In the genomic region with DNA sequence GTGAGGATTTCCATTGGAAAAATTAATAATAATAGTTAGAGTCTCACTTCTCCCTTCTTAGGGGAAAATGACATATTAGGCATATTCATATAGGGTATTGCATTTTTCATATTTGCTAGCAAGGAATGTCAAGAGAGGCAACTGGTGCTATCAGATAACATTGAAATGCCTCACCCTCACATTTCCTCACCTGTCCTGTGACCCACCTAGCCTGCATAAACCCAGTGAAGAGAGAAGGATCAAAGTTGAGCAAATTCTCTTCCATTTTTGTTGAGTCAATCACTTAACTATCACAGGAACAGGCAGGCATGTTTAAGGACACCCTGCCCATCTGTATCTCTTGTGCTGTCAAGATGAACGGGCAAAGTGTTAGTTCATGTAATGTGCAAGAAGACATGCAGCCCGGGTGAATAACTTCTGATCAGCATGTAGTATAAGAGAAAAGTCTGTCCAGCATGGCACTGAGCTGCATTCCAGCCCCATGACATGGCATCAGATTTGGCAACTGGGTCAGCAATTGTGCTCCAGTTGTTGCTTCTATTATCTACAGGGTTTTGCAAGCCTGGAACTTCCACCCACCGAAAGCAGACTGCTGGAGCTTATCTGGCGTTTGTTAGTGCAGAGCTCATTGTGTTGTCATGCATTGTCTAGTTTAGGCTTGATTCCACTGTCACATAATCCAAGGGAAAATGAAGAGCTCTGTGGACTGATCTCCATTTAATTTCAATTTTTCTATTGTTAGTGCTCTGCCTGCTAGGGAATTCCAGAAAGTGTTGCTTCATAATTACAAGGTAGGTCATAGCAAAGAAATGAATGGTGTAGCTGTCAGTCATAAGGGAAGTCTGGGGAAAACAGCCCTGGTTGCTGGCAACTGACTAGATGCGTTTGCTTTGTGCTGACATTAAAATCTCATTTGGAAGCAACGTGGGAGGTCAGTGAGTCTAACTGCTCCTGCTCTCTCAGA, we compare ENCODE assay signal across 8 cellular contexts.
DNase-seq lines count a peak whose midpoint lies in the region; ATAC-seq and TF ChIP-seq lines count a peak whose summit lies in the region.
"Had no signal": no experiment of that assay in that cellular context is flagged by ENCODE, and none has a peak within 500 bp of the region (broad histone marks: within the 10 kb centered on the region; RNA-seq: fewer than 3 reads in every experiment).

No MANE protein-coding gene starts in this region.

- TF ChIP-seq POLR2A in body of pancreas (IDR thresholded peaks at IDR 0.05) (no peak), suprapubic skin (IDR thresholded peaks at IDR 0.05) (no peak)

- intact Hi-C loops in body of pancreas (cut with DNase I) = no loop called here

- H3K36me3 ChIP-seq in body of pancreas (replicated peaks in 1 of 2; ENCODE audit: insufficient read depth in 1 of 2, low read depth in 2 of 2) (no peaks in the 10 kb centered on the region), suprapubic skin (no peaks in the 10 kb centered on the region)

- H3K27me3 ChIP-seq in body of pancreas (no peaks in the 10 kb centered on the region), suprapubic skin (no peaks in the 10 kb centered on the region)

- no peak overlapping the region for H3K4me3 ChIP-seq in body of pancreas
- H3K4me3 ChIP-seq in suprapubic skin = no peak overlapping the region

- H3K27ac ChIP-seq in body of pancreas (peak overlapping the region in 2 of 4 donors; percentile 35 to 56), suprapubic skin (peak overlapping the region; percentile 47)

- no peak for TF ChIP-seq EP300 in suprapubic skin (IDR thresholded peaks at IDR 0.05)

- DNase-seq in HS-27A (ENCODE audit: low read depth) (peak; percentile 81), body of pancreas (peak in 3 of 4 donors; percentile 20 to 51 (median 33)), hepatic stellate cell (ENCODE audit: low spot score) (peak; percentile 44), suprapubic skin (ENCODE audit: low spot score in 2 of 2) (no peak), GM20000 (ENCODE audit: low spot score) (no peak), NCI-H2107 (lab: John Stamatoyannopoulos, UW) (no peak)
- DNase-seq in activated CD4-positive, CD25-positive, alpha-beta regulatory T cell treated with anti-CD3 and anti-CD28 coated beads, Interleukin-2, amount 50 U/mL, for 72 hours = no peak
- DNase-seq: NCI-H1092 had no signal

- 34 to 38% methylated on average over 6 of the region's 6 CpGs for WGBS in body of pancreas, 2 donors
- 29% methylated on average over 6 of the region's 6 CpGs for WGBS in suprapubic skin

- TF ChIP-seq CTCF in body of pancreas (IDR thresholded peaks at IDR 0.05) = no peak
- no peak for TF ChIP-seq CTCF in suprapubic skin (IDR thresholded peaks at IDR 0.05)
- no peak for TF ChIP-seq CTCF in GM20000 (IDR thresholded peaks at IDR 0.05; ENCODE audit: extremely low read depth, missing control alignments)

- no peaks in the 10 kb centered on the region for H3K4me1 ChIP-seq in body of pancreas
- peaks cover 30% of the 10 kb centered on the region for H3K4me1 ChIP-seq in suprapubic skin

- H3K9me3 ChIP-seq in body of pancreas = no peaks in the 10 kb centered on the region
- no peaks in the 10 kb centered on the region for H3K9me3 ChIP-seq in suprapubic skin

- ATAC-seq in body of pancreas = peak; percentile 79

Comparison
In these comparisons a context has a peak if more than half of its experiments do, and no peak if none do; other contexts are left out.
1. DNase-seq: peak in HS-27A (single experiment), body of pancreas (3 of 4) and hepatic stellate cell (single experiment); none in suprapubic skin (0 of 2), activated CD4-positive, CD25-positive, alpha-beta regulatory T cell treated with anti-CD3 and anti-CD28 coated beads, Interleukin-2, amount 50 U/mL, for 72 hours (single experiment), GM20000 (single experiment) and NCI-H2107 (single experiment).